10 cellular contexts compared by ENCODE assay signal in the genomic region with DNA sequence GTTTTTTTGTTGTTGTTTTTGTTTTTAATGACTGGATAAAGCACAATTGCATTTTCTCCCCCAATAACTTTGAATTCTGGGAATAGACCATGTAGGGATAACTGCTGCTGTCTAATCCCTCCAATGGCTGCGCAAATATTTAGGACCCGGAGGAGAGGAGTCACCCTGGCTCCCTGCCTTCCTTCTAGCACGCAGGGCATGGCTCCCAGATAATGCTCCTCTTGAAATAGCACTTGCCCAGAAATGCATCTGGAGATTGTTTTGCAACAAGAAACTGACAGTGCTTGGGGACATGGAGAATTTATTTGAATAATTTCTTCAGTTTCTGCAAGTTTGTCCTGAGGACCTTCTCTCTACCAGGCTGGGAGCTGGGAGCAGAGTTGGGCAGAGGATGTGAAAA.
DNase-seq lines count a peak whose midpoint lies in the region; TF ChIP-seq lines count a peak whose summit lies in the region.
"Had no signal": no experiment of that assay in that cellular context is flagged by ENCODE, and none has a peak within 500 bp of the region (broad histone marks: within the 10 kb centered on the region; RNA-seq: fewer than 3 reads in every experiment).

No MANE protein-coding gene starts in this region.

- H3K4me3 ChIP-seq in Peyer's patch (no peak overlapping the region), esophagus (ENCODE audit: low read depth in 1 of 2, low read length in 2 of 2) (no peak overlapping the region), Karpas-422 (ENCODE audit: low read length) (no peak overlapping the region)

- no peaks in the 10 kb centered on the region for H3K79me2 ChIP-seq in Karpas-422 (ENCODE audit: low read length)

- H3K9ac ChIP-seq in Karpas-422 (ENCODE audit: low read length), result no peak overlapping the region

- no peak for TF ChIP-seq POLR2A in Peyer's patch (IDR thresholded peaks at IDR 0.05)

- peak overlapping the region; percentile 52 for H3K27ac Mint-ChIP-seq in mesothelial cell of epicardium
- H3K27ac Mint-ChIP-seq: activated B cell treated with CpG ODN at 0.5 μM for 24 hours; activated naive CD4-positive, alpha-beta T cell treated with anti-CD3 and anti-CD28 coated beads for 36 hours had no signal

- peaks cover 4% of the 10 kb centered on the region for H3K27me3 Mint-ChIP-seq in mesothelial cell of epicardium (ENCODE audit: low read depth)

- H3K27ac ChIP-seq in Peyer's patch (peak overlapping the region in 3 of 4 donors; percentile 52 to 86 (median 71)), esophagus (ENCODE audit: low read depth in 2 of 2, low read length in 1 of 2) (peak overlapping the region; percentile 67), Karpas-422 (ENCODE audit: low read length) (no peak overlapping the region)

- H3K36me3 Mint-ChIP-seq in mesothelial cell of epicardium, result no peaks in the 10 kb centered on the region

- H3K9me2 ChIP-seq in Karpas-422 (replicated peaks; ENCODE audit: insufficient read depth, low read length), result no peaks in the 10 kb centered on the region

- peaks cover 44% of the 10 kb centered on the region for H3K4me1 Mint-ChIP-seq in mesothelial cell of epicardium
- H3K4me1 Mint-ChIP-seq: activated B cell treated with CpG ODN at 0.5 μM for 24 hours had no signal

- WGBS in esophagus, 2 donors, result 34 to 50% methylated on average over 3 of the region's 3 CpGs

- H4K20me1 ChIP-seq in Karpas-422 (ENCODE audit: insufficient read depth, low read depth, low read length), result no peaks in the 10 kb centered on the region

- no peak overlapping the region for H3K4me2 ChIP-seq in Karpas-422 (ENCODE audit: low read depth, low read length, poor library complexity, severe bottlenecking)

- no peak for DNase-seq in Peyer's patch
- DNase-seq in mesothelial cell of epicardium (ENCODE audit: low spot score in 2 of 2, unreplicated experiment in 2 of 2), result no peak
- peak; percentile 66 for DNase-seq in superior temporal gyrus (ENCODE audit: extremely low spot score)
- DNase-seq in Karpas-422, result no peak
- DNase-seq in NCI-H226, result no peak
- no peak for DNase-seq in inferior parietal cortex (ENCODE audit: extremely low spot score)
- no peak for DNase-seq in activated CD8-positive, alpha-beta memory T cell treated with anti-CD3 and anti-CD28 coated beads, Interleukin-2, amount 50 U/mL, for 4 hours
- DNase-seq: activated B cell treated with CpG ODN at 0.5 μM for 24 hours; activated naive CD4-positive, alpha-beta T cell treated with anti-CD3 and anti-CD28 coated beads for 36 hours had no signal

- TF ChIP-seq CTCF in Peyer's patch (IDR thresholded peaks at IDR 0.05) (no peak), mesothelial cell of epicardium (IDR thresholded peaks at IDR 0.05; ENCODE audit: unreplicated experiment) (no peak)

- H3K36me3 ChIP-seq in Peyer's patch, result no peaks in the 10 kb centered on the region
- H3K36me3 ChIP-seq in esophagus (ENCODE audit: control insufficient read depth in 2 of 2, insufficient read depth in 2 of 2, low read length in 1 of 2), result no peaks in the 10 kb centered on the region
- H3K36me3 ChIP-seq in Karpas-422 (ENCODE audit: insufficient read depth, low read length), result no peaks in the 10 kb centered on the region

- no peaks in the 10 kb centered on the region for H3K9me3 ChIP-seq in Peyer's patch
- no peaks in the 10 kb centered on the region for H3K9me3 ChIP-seq in esophagus (ENCODE audit: control insufficient read depth in 2 of 2, insufficient read depth in 1 of 2, low read depth in 1 of 2, low read length in 1 of 2)
- no peaks in the 10 kb centered on the region for H3K9me3 ChIP-seq in Karpas-422 (ENCODE audit: low read length)

- H3K4me1 ChIP-seq in Peyer's patch, result peaks cover 0 to 43% (median 0%) of the 10 kb centered on the region in 4 donors
- H3K4me1 ChIP-seq in esophagus (ENCODE audit: control insufficient read depth in 2 of 2, insufficient read depth in 2 of 2, low read length in 1 of 2), result peaks cover 17 to 26% of the 10 kb centered on the region in 2 donors
- H3K4me1 ChIP-seq in Karpas-422 (ENCODE audit: low read length), result no peaks in the 10 kb centered on the region

- no peak overlapping the region for H2AFZ ChIP-seq in Karpas-422 (ENCODE audit: low read length)

- H3K9me3 Mint-ChIP-seq in mesothelial cell of epicardium, result no peaks in the 10 kb centered on the region
- H3K9me3 Mint-ChIP-seq: activated B cell treated with CpG ODN at 0.5 μM for 24 hours; activated naive CD4-positive, alpha-beta T cell treated with anti-CD3 and anti-CD28 coated beads for 36 hours had no signal

- no peak overlapping the region for H3K4me3 Mint-ChIP-seq in mesothelial cell of epicardium
- H3K4me3 Mint-ChIP-seq: activated B cell treated with CpG ODN at 0.5 μM for 24 hours; activated naive CD4-positive, alpha-beta T cell treated with anti-CD3 and anti-CD28 coated beads for 36 hours had no signal

- H3K27me3 ChIP-seq in Peyer's patch, result no peaks in the 10 kb centered on the region
- H3K27me3 ChIP-seq in esophagus (ENCODE audit: control insufficient read depth in 1 of 2, insufficient read depth in 2 of 2, low read length in 2 of 2), result no peaks in the 10 kb centered on the region
- no peaks in the 10 kb centered on the region for H3K27me3 ChIP-seq in Karpas-422 (ENCODE audit: low read length)
